ENCODE assay signal across 8 cellular contexts in genomic region chr11:83285771-83286528, GRCh38. TPM values are rescaled to one million over a fixed set of nuclear protein-coding genes. Genes with fewer than 3 reads are reported as not detected.
DNase-seq lines count a peak whose midpoint lies in the region; ATAC-seq, FAIRE-seq and TF ChIP-seq lines count a peak whose summit lies in the region.

TSS of gene CCDC90B (minus strand) at chr11:83286367. CDS start at chr11:83285972, 395 bp downstream.

- H3K9me3 ChIP-seq in HUES64 (ENCODE audit: insufficient read depth, low read depth, low read length) (no peaks in the 10 kb centered on the region), OCI-LY1 (ENCODE audit: low read length) (no peaks in the 10 kb centered on the region), mesodermal cell (ENCODE audit: control insufficient read depth, low read length) (no peaks in the 10 kb centered on the region)

- FAIRE-seq in endometrium (lab: Jason Lieb, UNC) = peak; percentile 91

- H3K27me3 ChIP-seq in HUES64 (ENCODE audit: insufficient read depth, low read length) (no peaks in the 10 kb centered on the region), OCI-LY1 (ENCODE audit: insufficient read depth, low read length) (no peaks in the 10 kb centered on the region)

- peak within 1 kb of the TSS; percentile 98 for H2AFZ ChIP-seq in OCI-LY1 (ENCODE audit: low read length)

- peak within 1 kb of the TSS; percentile 86 for H3K4me3 ChIP-seq in HUES64 (ENCODE audit: low read length)
- H3K4me3 ChIP-seq in OCI-LY1 (ENCODE audit: low read depth, low read length, poor library complexity, severe bottlenecking) = peak within 1 kb of the TSS; percentile 77
- peak within 1 kb of the TSS; percentile 96 for H3K4me3 ChIP-seq in mesodermal cell (ENCODE audit: extremely low read depth, insufficient read depth, low read length, poor library complexity, severe bottlenecking)

- H3K79me2 ChIP-seq in OCI-LY1 (ENCODE audit: insufficient read depth, low read length) = peaks cover 19% of the 10 kb centered on the region

- peak; percentile 90 for DNase-seq in D341Med (ENCODE audit: low spot score)
- peak; percentile 89 for DNase-seq in activated CD8-positive, alpha-beta memory T cell treated with anti-CD3 and anti-CD28 coated beads, Interleukin-2, amount 50 U/mL, for 4 hours
- DNase-seq in stimulated activated CD8-positive, alpha-beta memory T cell treated with anti-CD3 and anti-CD28 coated beads, Interleukin-15, amount 100 ng/mL, for 4 hours (ENCODE audit: low read depth in 2 of 2) = peak; percentile 85 to 90

- H3F3A ChIP-seq in OCI-LY1 (ENCODE audit: insufficient read depth, low read length) = no peaks in the 10 kb centered on the region

- no peaks in the 10 kb centered on the region for H3K36me3 ChIP-seq in HUES64 (ENCODE audit: insufficient read depth, low read length)
- no peaks in the 10 kb centered on the region for H3K36me3 ChIP-seq in OCI-LY1 (ENCODE audit: insufficient read depth, low read length)
- peaks cover 14% of the 10 kb centered on the region for H3K36me3 ChIP-seq in mesodermal cell (ENCODE audit: control insufficient read depth, insufficient read depth, low read length)

- WGBS in HUES64 = under 1% methylated on average over 55 of the region's 55 CpGs
- 0% methylated on average over 43 to 50 of the region's 55 CpGs for WGBS in mesodermal cell (ENCODE audit: insufficient coverage in 2 of 2), 2 experiments

- H4K20me1 ChIP-seq in OCI-LY1 (ENCODE audit: insufficient read depth, low read length) = no peaks in the 10 kb centered on the region

- H3K4me2 ChIP-seq in OCI-LY1 (ENCODE audit: low read length) = peak within 1 kb of the TSS; percentile 96

- H3K9ac ChIP-seq in HUES64 (ENCODE audit: low read depth, low read length) (peak within 1 kb of the TSS; percentile 88), OCI-LY1 (ENCODE audit: low read length) (peak within 1 kb of the TSS; percentile 89)

- TF ChIP-seq CTCF in OCI-LY1 (IDR thresholded peaks at IDR 0.05; ENCODE audit: low read length) = no peak

- peaks cover 12% of the 10 kb centered on the region for H3K4me1 ChIP-seq in HUES64 (ENCODE audit: insufficient read depth, low read length)
- peaks cover 64% of the 10 kb centered on the region for H3K4me1 ChIP-seq in OCI-LY1 (ENCODE audit: insufficient read depth, low read length, severe bottlenecking)
- peaks cover 8% of the 10 kb centered on the region for H3K4me1 ChIP-seq in mesodermal cell (ENCODE audit: control insufficient read depth, insufficient read depth, low read length, poor library complexity, severe bottlenecking)

- H3K27ac ChIP-seq in HUES64 (ENCODE audit: low read depth, low read length) = peak within 1 kb of the TSS; percentile 88
- peak within 1 kb of the TSS; percentile 85 for H3K27ac ChIP-seq in OCI-LY1 (ENCODE audit: low read depth, low read length, poor library complexity, severe bottlenecking)
- H3K27ac ChIP-seq in mesodermal cell (ENCODE audit: low read depth, low read length, severe bottlenecking) = peak within 1 kb of the TSS; percentile 97

- peak; percentile 88 for ATAC-seq in GM21447 (IDR thresholded peaks at IDR 0.05; ENCODE audit: unreplicated experiment)

- H3K9me2 ChIP-seq in OCI-LY1 (ENCODE audit: low read depth, low read length) = no peaks in the 10 kb centered on the region

RNA-seq across cellular contexts. Expression of gene CCDC90B, which starts in this region (rescaled TPM):
- 61.8 TPM for polyA plus RNA-seq in HUES64 (2013, experiment 1 of 2)
- polyA plus RNA-seq in HUES64 (2013, experiment 2 of 2) = 87.6 TPM
- 105 TPM for polyA plus RNA-seq in mesodermal cell (2013, experiment 1 of 2)
- 131 TPM for polyA plus RNA-seq in mesodermal cell (2013, experiment 2 of 2)

Comparison
In these comparisons a context has a peak if more than half of its experiments do, and no peak if none do; other contexts are left out.
1. Peak in every context shown above with its lines: DNase-seq, ATAC-seq, H3K4me3 ChIP-seq and H3K27ac ChIP-seq.